Comparison of ENCODE assay signal across 15 cellular contexts in genomic region chr1:226429868-226430715, GRCh38. TPM values are rescaled to one million over a fixed set of nuclear protein-coding genes. Genes with fewer than 3 reads are reported as not detected.
DNase-seq lines count a peak whose midpoint lies in the region; TF ChIP-seq lines count a peak whose summit lies in the region.
"Had no signal": no experiment of that assay in that cellular context is flagged by ENCODE, and none has a peak within 500 bp of the region (broad histone marks: within the 10 kb centered on the region; RNA-seq: fewer than 3 reads in every experiment).

No MANE protein-coding gene starts in this region.

- no peak for TF ChIP-seq EP300 in neural cell (conservative IDR thresholded peaks at IDR 0.05; ENCODE audit: poor library complexity, severe bottlenecking)

- H3K4me3 ChIP-seq in BLaER1 = no peak overlapping the region
- peak overlapping the region; percentile 66 for H3K4me3 ChIP-seq in Loucy (ENCODE audit: low read length, poor library complexity, severe bottlenecking)
- H3K4me3 ChIP-seq in neural cell (ENCODE audit: low read length) = no peak overlapping the region
- H3K4me3 ChIP-seq in MM.1S (ENCODE audit: low read length) = no peak overlapping the region
- H3K4me3 ChIP-seq: Peyer's patch had no signal

- H3K27me3 Mint-ChIP-seq in glutamatergic neuron (ENCODE audit: unreplicated experiment) = peaks cover 13% of the 10 kb centered on the region

- peaks cover 6% of the 10 kb centered on the region for H3K36me3 Mint-ChIP-seq in glutamatergic neuron (ENCODE audit: unreplicated experiment)
- H3K36me3 Mint-ChIP-seq: CD4-positive, alpha-beta memory T cell had no signal

- peaks cover 14% of the 10 kb centered on the region for H3F3A ChIP-seq in Loucy (ENCODE audit: low read depth)
- H3F3A ChIP-seq in neural cell (ENCODE audit: insufficient read depth, low read length, poor library complexity, severe bottlenecking) = no peaks in the 10 kb centered on the region
- H3F3A ChIP-seq in MM.1S (ENCODE audit: insufficient read depth, low read length) = no peaks in the 10 kb centered on the region

- H3K36me3 ChIP-seq in BLaER1 = no peaks in the 10 kb centered on the region
- no peaks in the 10 kb centered on the region for H3K36me3 ChIP-seq in Loucy (ENCODE audit: insufficient read depth, low read length)
- H3K36me3 ChIP-seq in neural cell (ENCODE audit: insufficient read depth, low read length) = no peaks in the 10 kb centered on the region
- no peaks in the 10 kb centered on the region for H3K36me3 ChIP-seq in MM.1S (replicated peaks; ENCODE audit: insufficient read depth, low read length)
- H3K36me3 ChIP-seq: BE2C, Peyer's patch had no signal

- peaks cover 19% of the 10 kb centered on the region for H3K9me3 Mint-ChIP-seq in glutamatergic neuron (ENCODE audit: unreplicated experiment)

- peak overlapping the region; percentile 77 for H3K4me2 ChIP-seq in BLaER1
- H3K4me2 ChIP-seq in Loucy (ENCODE audit: low read depth, low read length, poor library complexity, severe bottlenecking) = peak overlapping the region; percentile 77
- no peak overlapping the region for H3K4me2 ChIP-seq in neural cell (ENCODE audit: low read length)
- H3K4me2 ChIP-seq in MM.1S (ENCODE audit: low read depth, low read length) = no peak overlapping the region
- H3K4me2 ChIP-seq: KMS-11 had no signal

- H3K27ac ChIP-seq in BLaER1 (0 out of 2 replicates have a peak overlapping the region, but pooled peaks have one; percentile 26), neural cell (ENCODE audit: low read length) (peak overlapping the region; percentile 72), MM.1S (ENCODE audit: low read length) (no peak overlapping the region)
- H3K27ac ChIP-seq: KMS-11, Peyer's patch had no signal

- H3K9me3 ChIP-seq in BLaER1 (peaks cover 7% of the 10 kb centered on the region; the same call in 1 of the 2 replicates), Loucy (ENCODE audit: insufficient read depth, low read depth, low read length) (no peaks in the 10 kb centered on the region), neural cell (ENCODE audit: low read length) (no peaks in the 10 kb centered on the region), MM.1S (replicated peaks; ENCODE audit: insufficient read depth, low read length) (no peaks in the 10 kb centered on the region)
- H3K9me3 ChIP-seq: BE2C, Peyer's patch had no signal

- H2AFZ ChIP-seq in Loucy (ENCODE audit: low read length) (no peak overlapping the region), neural cell (ENCODE audit: low read depth, low read length) (no peak overlapping the region), MM.1S (ENCODE audit: low read length) (no peak overlapping the region)

- TF ChIP-seq CTCF in Loucy (conservative IDR thresholded peaks at IDR 0.05; ENCODE audit: low read length) (no peak), glutamatergic neuron (IDR thresholded peaks at IDR 0.05; ENCODE audit: partially characterized antibody, unreplicated experiment) (no peak), neural cell (IDR thresholded peaks at IDR 0.05; ENCODE audit: poor library complexity, severe bottlenecking) (no peak), MM.1S (IDR thresholded peaks at IDR 0.05; ENCODE audit: low read length) (no peak)

- H3K9me2 ChIP-seq in Loucy (replicated peaks; ENCODE audit: low read depth, low read length) = no peaks in the 10 kb centered on the region
- no peaks in the 10 kb centered on the region for H3K9me2 ChIP-seq in neural cell (ENCODE audit: insufficient read depth, low read length)
- H3K9me2 ChIP-seq in MM.1S (replicated peaks; ENCODE audit: insufficient read depth, low read length) = no peaks in the 10 kb centered on the region

- H3K27ac Mint-ChIP-seq in glutamatergic neuron (ENCODE audit: unreplicated experiment) = no peak overlapping the region
- H3K27ac Mint-ChIP-seq: CD4-positive, alpha-beta memory T cell had no signal

- TF ChIP-seq RAD21 in neural cell (conservative IDR thresholded peaks at IDR 0.05) = no peak

- H3K4me1 ChIP-seq in BLaER1 (peaks cover 80% of the 10 kb centered on the region), Loucy (ENCODE audit: insufficient read depth, low read length, poor library complexity, severe bottlenecking) (peaks cover 70% of the 10 kb centered on the region), MM.1S (ENCODE audit: low read length) (peaks cover 5% of the 10 kb centered on the region; the same call in 1 of the 2 replicates)
- H3K4me1 ChIP-seq: BE2C, Peyer's patch had no signal

- no peaks in the 10 kb centered on the region for H4K20me1 ChIP-seq in BLaER1
- H4K20me1 ChIP-seq in Loucy (ENCODE audit: insufficient read depth, low read length, poor library complexity, severe bottlenecking) = no peaks in the 10 kb centered on the region
- no peaks in the 10 kb centered on the region for H4K20me1 ChIP-seq in neural cell (ENCODE audit: insufficient read depth)
- H4K20me1 ChIP-seq in MM.1S (ENCODE audit: insufficient read depth, low read length) = no peaks in the 10 kb centered on the region

- peak overlapping the region; percentile 30 for H3K4me3 Mint-ChIP-seq in glutamatergic neuron (ENCODE audit: unreplicated experiment)
- H3K4me3 Mint-ChIP-seq: CD4-positive, alpha-beta memory T cell had no signal

- H3K4me1 Mint-ChIP-seq in glutamatergic neuron (ENCODE audit: low read depth, unreplicated experiment) = peaks cover 32% of the 10 kb centered on the region

- H3K27me3 ChIP-seq in BLaER1 = no peaks in the 10 kb centered on the region
- H3K27me3 ChIP-seq in Loucy (ENCODE audit: insufficient read depth, low read length, poor library complexity, severe bottlenecking) = no peaks in the 10 kb centered on the region
- no peaks in the 10 kb centered on the region for H3K27me3 ChIP-seq in neural cell (ENCODE audit: insufficient read depth, low read depth, low read length)
- H3K27me3 ChIP-seq in MM.1S (replicated peaks; ENCODE audit: insufficient read depth, low read length) = no peaks in the 10 kb centered on the region
- H3K27me3 ChIP-seq: BE2C, Peyer's patch had no signal

- no peak for DNase-seq in glutamatergic neuron
- DNase-seq in ureter (ENCODE audit: low spot score) = no peak
- DNase-seq in GF-D8 (lab: John Stamatoyannopoulos, UW) = no peak
- no peak for DNase-seq in MM.1S
- DNase-seq: BE2C; Calu3; CD4-positive, alpha-beta memory T cell; DMS53; NCI-H1092 treated with DMSO at 0.1 percent for 48 hours; NCI-H2081 treated with DMSO at 0.1 percent for 48 hours; Peyer's patch had no signal

- H3K79me2 ChIP-seq in Loucy (ENCODE audit: insufficient read depth, low read length) = no peaks in the 10 kb centered on the region
- H3K79me2 ChIP-seq in neural cell (replicated peaks; ENCODE audit: insufficient read depth, low read length) = no peaks in the 10 kb centered on the region
- no peaks in the 10 kb centered on the region for H3K79me2 ChIP-seq in MM.1S (ENCODE audit: low read length)

- H3K9ac ChIP-seq in BLaER1 = no peak overlapping the region
- peak overlapping the region; percentile 73 for H3K9ac ChIP-seq in Loucy (ENCODE audit: low read depth, low read length, poor library complexity, severe bottlenecking)
- no peak overlapping the region for H3K9ac ChIP-seq in neural cell (ENCODE audit: low read length)
- H3K9ac ChIP-seq in MM.1S (ENCODE audit: low read length) = no peak overlapping the region
- H3K9ac ChIP-seq: KMS-11 had no signal

TF ChIP-seq in neural cell, 6 proteins besides CTCF, POLR2A, EP300 and RAD21:
- TF ChIP-seq TAF1 (IDR thresholded peaks at IDR 0.05; ENCODE audit: low read depth) = no peak
TF ChIP-seq in neural cell: peak in this region for 0.

RNA-seq across cellular contexts. Expression of gene PARP1, which starts 22.2 kb away (rescaled TPM):
- total RNA-seq in glutamatergic neuron (ENCODE audit: unreplicated experiment) = 168 TPM
- polyA plus RNA-seq in neural cell = 112 and 127 TPM in 2 replicates
- 160 TPM in 2 replicates for polyA minus RNA-seq in neural cell
- 75.8 TPM for total RNA-seq in ureter

Comparison
In these comparisons a context has a peak if more than half of its experiments do, and no peak if none do; other contexts are left out.
1. H3K4me2 ChIP-seq: peak in BLaER1 (single experiment) and Loucy (single experiment); none in neural cell (single experiment) and MM.1S (single experiment).